1 cellular context compared by ENCODE assay signal in the genomic region with DNA sequence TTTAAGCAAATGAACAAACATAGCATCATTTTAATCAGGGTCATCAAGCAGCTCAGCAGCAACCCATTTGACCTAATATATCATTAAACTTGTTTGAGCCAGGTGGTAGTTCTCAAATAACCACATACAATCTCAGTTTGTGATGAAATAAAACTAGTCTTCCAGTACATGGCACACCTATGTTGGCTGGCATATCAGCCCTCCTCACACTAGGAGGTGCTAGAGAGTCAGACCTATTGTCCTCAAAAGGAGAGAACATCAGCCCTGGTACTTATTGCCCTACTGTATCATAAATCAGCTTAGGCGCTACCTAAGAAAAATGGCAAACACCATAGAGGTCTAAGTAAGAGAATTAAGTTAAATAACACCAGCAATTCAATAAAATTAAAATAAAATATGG.
TF ChIP-seq lines count a peak whose summit lies in the region.

No MANE protein-coding gene starts in this region.

TF ChIP-seq in H1, 55 proteins besides CTCF, POLR2A, EP300 and RAD21:
- TF ChIP-seq, protein P1, sequence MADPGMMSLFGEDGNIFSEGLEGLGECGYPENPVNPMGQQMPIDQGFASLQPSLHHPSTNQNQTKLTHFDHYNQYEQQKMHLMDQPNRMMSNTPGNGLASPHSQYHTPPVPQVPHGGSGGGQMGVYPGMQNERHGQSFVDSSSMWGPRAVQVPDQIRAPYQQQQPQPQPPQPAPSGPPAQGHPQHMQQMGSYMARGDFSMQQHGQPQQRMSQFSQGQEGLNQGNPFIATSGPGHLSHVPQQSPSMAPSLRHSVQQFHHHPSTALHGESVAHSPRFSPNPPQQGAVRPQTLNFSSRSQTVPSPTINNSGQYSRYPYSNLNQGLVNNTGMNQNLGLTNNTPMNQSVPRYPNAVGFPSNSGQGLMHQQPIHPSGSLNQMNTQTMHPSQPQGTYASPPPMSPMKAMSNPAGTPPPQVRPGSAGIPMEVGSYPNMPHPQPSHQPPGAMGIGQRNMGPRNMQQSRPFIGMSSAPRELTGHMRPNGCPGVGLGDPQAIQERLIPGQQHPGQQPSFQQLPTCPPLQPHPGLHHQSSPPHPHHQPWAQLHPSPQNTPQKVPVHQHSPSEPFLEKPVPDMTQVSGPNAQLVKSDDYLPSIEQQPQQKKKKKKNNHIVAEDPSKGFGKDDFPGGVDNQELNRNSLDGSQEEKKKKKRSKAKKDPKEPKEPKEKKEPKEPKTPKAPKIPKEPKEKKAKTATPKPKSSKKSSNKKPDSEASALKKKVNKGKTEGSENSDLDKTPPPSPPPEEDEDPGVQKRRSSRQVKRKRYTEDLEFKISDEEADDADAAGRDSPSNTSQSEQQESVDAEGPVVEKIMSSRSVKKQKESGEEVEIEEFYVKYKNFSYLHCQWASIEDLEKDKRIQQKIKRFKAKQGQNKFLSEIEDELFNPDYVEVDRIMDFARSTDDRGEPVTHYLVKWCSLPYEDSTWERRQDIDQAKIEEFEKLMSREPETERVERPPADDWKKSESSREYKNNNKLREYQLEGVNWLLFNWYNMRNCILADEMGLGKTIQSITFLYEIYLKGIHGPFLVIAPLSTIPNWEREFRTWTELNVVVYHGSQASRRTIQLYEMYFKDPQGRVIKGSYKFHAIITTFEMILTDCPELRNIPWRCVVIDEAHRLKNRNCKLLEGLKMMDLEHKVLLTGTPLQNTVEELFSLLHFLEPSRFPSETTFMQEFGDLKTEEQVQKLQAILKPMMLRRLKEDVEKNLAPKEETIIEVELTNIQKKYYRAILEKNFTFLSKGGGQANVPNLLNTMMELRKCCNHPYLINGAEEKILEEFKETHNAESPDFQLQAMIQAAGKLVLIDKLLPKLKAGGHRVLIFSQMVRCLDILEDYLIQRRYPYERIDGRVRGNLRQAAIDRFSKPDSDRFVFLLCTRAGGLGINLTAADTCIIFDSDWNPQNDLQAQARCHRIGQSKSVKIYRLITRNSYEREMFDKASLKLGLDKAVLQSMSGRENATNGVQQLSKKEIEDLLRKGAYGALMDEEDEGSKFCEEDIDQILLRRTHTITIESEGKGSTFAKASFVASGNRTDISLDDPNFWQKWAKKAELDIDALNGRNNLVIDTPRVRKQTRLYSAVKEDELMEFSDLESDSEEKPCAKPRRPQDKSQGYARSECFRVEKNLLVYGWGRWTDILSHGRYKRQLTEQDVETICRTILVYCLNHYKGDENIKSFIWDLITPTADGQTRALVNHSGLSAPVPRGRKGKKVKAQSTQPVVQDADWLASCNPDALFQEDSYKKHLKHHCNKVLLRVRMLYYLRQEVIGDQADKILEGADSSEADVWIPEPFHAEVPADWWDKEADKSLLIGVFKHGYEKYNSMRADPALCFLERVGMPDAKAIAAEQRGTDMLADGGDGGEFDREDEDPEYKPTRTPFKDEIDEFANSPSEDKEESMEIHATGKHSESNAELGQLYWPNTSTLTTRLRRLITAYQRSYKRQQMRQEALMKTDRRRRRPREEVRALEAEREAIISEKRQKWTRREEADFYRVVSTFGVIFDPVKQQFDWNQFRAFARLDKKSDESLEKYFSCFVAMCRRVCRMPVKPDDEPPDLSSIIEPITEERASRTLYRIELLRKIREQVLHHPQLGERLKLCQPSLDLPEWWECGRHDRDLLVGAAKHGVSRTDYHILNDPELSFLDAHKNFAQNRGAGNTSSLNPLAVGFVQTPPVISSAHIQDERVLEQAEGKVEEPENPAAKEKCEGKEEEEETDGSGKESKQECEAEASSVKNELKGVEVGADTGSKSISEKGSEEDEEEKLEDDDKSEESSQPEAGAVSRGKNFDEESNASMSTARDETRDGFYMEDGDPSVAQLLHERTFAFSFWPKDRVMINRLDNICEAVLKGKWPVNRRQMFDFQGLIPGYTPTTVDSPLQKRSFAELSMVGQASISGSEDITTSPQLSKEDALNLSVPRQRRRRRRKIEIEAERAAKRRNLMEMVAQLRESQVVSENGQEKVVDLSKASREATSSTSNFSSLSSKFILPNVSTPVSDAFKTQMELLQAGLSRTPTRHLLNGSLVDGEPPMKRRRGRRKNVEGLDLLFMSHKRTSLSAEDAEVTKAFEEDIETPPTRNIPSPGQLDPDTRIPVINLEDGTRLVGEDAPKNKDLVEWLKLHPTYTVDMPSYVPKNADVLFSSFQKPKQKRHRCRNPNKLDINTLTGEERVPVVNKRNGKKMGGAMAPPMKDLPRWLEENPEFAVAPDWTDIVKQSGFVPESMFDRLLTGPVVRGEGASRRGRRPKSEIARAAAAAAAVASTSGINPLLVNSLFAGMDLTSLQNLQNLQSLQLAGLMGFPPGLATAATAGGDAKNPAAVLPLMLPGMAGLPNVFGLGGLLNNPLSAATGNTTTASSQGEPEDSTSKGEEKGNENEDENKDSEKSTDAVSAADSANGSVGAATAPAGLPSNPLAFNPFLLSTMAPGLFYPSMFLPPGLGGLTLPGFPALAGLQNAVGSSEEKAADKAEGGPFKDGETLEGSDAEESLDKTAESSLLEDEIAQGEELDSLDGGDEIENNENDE (IDR thresholded peaks at IDR 0.05; ENCODE audit: insufficient replicate concordance, low read length), result no peak
- TF ChIP-seq FOSL1 (IDR thresholded peaks at IDR 0.05; ENCODE audit: insufficient read depth, low read depth, low read length) (no peak), JUN (IDR thresholded peaks at IDR 0.05; ENCODE audit: low read depth, low read length) (no peak), GTF2F1 (IDR thresholded peaks at IDR 0.05; ENCODE audit: borderline replicate concordance, low read depth, low read length) (no peak), CHD1 (IDR thresholded peaks at IDR 0.05; ENCODE audit: low read depth, low read length) (no peak), CEBPB (IDR thresholded peaks at IDR 0.05; ENCODE audit: low read depth, low read length) (no peak), CBX5 (IDR thresholded peaks at IDR 0.05; ENCODE audit: low read depth, low read length) (no peak), PHF8 (conservative IDR thresholded peaks at IDR 0.05; ENCODE audit: low read depth, low read length) (no peak), RBBP5 (IDR thresholded peaks at IDR 0.05; ENCODE audit: borderline replicate concordance, low read depth, low read length) (no peak), TEAD4 (IDR thresholded peaks at IDR 0.05; ENCODE audit: low read depth, low read length) (no peak), CTBP2 (IDR thresholded peaks at IDR 0.05; ENCODE audit: borderline replicate concordance, insufficient read depth, insufficient read length, low read length) (no peak), CBX8 (IDR thresholded peaks at IDR 0.05; ENCODE audit: borderline replicate concordance, low read depth, low read length) (no peak), TAF7 (optimal IDR thresholded peaks at IDR 0.05; ENCODE audit: borderline replicate concordance, low read depth, low read length) (no peak), SUZ12 (IDR thresholded peaks at IDR 0.05; ENCODE audit: low read length) (no peak)
- TF ChIP-seq, protein P2, sequence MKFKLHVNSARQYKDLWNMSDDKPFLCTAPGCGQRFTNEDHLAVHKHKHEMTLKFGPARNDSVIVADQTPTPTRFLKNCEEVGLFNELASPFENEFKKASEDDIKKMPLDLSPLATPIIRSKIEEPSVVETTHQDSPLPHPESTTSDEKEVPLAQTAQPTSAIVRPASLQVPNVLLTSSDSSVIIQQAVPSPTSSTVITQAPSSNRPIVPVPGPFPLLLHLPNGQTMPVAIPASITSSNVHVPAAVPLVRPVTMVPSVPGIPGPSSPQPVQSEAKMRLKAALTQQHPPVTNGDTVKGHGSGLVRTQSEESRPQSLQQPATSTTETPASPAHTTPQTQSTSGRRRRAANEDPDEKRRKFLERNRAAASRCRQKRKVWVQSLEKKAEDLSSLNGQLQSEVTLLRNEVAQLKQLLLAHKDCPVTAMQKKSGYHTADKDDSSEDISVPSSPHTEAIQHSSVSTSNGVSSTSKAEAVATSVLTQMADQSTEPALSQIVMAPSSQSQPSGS (IDR thresholded peaks at IDR 0.05; ENCODE audit: low read length), result no peak
- TF ChIP-seq, protein P3, sequence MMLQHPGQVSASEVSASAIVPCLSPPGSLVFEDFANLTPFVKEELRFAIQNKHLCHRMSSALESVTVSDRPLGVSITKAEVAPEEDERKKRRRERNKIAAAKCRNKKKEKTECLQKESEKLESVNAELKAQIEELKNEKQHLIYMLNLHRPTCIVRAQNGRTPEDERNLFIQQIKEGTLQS (IDR thresholded peaks at IDR 0.05; ENCODE audit: insufficient read depth, low read depth, low read length), result no peak
- TF ChIP-seq, protein P4, sequence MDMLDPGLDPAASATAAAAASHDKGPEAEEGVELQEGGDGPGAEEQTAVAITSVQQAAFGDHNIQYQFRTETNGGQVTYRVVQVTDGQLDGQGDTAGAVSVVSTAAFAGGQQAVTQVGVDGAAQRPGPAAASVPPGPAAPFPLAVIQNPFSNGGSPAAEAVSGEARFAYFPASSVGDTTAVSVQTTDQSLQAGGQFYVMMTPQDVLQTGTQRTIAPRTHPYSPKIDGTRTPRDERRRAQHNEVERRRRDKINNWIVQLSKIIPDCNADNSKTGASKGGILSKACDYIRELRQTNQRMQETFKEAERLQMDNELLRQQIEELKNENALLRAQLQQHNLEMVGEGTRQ (IDR thresholded peaks at IDR 0.05; ENCODE audit: low read length), result no peak
TF ChIP-seq in H1: peak in this region for 0.
